16 cellular contexts compared by ENCODE assay signal in the genomic region with DNA sequence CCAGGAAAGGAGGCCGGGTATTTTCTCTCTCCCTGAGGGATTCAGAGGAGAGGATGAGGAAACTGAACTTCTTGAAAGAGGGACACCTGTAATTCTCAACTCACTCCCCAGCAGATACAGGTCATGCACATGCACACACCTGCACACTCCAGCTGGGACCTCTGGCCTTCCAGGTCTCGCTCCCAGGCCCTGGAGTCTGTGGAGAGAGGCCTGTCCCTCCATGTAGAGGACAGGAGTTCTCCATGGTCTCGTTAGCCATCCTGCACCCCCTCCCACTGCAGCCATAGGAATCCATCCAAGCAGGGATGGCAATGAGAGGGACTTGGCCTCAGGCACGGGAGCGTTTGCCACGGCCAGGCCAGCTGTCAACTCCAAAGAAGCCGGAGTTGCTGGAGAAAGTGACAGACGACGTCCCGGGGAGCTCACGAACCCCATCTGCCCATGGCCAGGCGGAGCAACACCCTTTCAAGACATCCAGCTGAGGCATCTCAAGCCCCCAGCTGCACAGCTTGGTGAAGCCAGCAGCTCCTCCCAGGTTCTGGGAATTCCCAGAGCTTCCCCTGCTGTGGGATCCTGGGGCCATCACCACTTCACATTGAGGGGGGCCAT.
DNase-seq lines count a peak whose midpoint lies in the region; ATAC-seq lines count a peak whose summit lies in the region.
"Had no signal": no experiment of that assay in that cellular context is flagged by ENCODE, and none has a peak within 500 bp of the region (broad histone marks: within the 10 kb centered on the region; RNA-seq: fewer than 3 reads in every experiment).

No MANE protein-coding gene starts in this region.

- DNase-seq in Right ventricle myocardium inferior (ENCODE audit: missing footprints), result peak; percentile 64
- no peak for DNase-seq in left ventricle myocardium superior
- peak; percentile 46 for DNase-seq in activated CD8-positive, alpha-beta memory T cell treated with anti-CD3 and anti-CD28 coated beads, Interleukin-2, amount 50 U/mL, for 48 hours
- peak; percentile 35 for DNase-seq in mesenteric fat pad (ENCODE audit: low spot score)
- no peak for DNase-seq in pons (ENCODE audit: low spot score)
- DNase-seq: BE2C; CD4-positive, CD25-positive, alpha-beta regulatory T cell; DMS153; H7; HFFc6; Kasumi-1; NCI-H1694; NCI-H774; NK-92 treated with Interleukin-12 subunit alpha and Interleukin-12 subunit beta, amount 100 ng/mL, for 24 hours had no signal

- ATAC-seq in Right ventricle myocardium inferior, result no peak
- ATAC-seq in left ventricle myocardium superior, result no peak
- no peak for ATAC-seq in GM21526 (IDR thresholded peaks at IDR 0.05; ENCODE audit: low FRiP score, unreplicated experiment)
- ATAC-seq in HG03439 (IDR thresholded peaks at IDR 0.05; ENCODE audit: unreplicated experiment), result no peak

- intact Hi-C loops in Right ventricle myocardium inferior (cut with DNase I), result no loop called here
- intact Hi-C loops in left ventricle myocardium superior (cut with micrococcal nuclease), result no loop called here

Comparison
In these comparisons a context has a peak if more than half of its experiments do, and no peak if none do; other contexts are left out.
1. DNase-seq: peak in Right ventricle myocardium inferior (single experiment), activated CD8-positive, alpha-beta memory T cell treated with anti-CD3 and anti-CD28 coated beads, Interleukin-2, amount 50 U/mL, for 48 hours (single experiment) and mesenteric fat pad (single experiment); none in left ventricle myocardium superior (single experiment) and pons (single experiment).